ENCODE assay signal across 14 cellular contexts in genomic region chr12:20493924-20494323, GRCh38.
"Had no signal": no experiment of that assay in that cellular context is flagged by ENCODE, and none has a peak within 500 bp of the region (broad histone marks: within the 10 kb centered on the region; RNA-seq: fewer than 3 reads in every experiment).

No MANE protein-coding gene starts in this region.

- H3K36me3 ChIP-seq: cardiac muscle cell, esophagus muscularis mucosa, thoracic aorta had no signal

- ATAC-seq: activated naive CD8-positive, alpha-beta T cell treated with anti-CD3 and anti-CD28 coated beads, Interleukin-2, amount 50 U/mL, for 24 hours; foreskin keratinocyte; psoas muscle; sciatic nerve had no signal

- H3K27ac ChIP-seq: cardiac muscle cell, esophagus muscularis mucosa, foreskin keratinocyte, psoas muscle had no signal

- H3K4me1 ChIP-seq: foreskin keratinocyte, psoas muscle had no signal

- H3K27me3 ChIP-seq: cardiac muscle cell, esophagus muscularis mucosa, foreskin keratinocyte had no signal

- DNase-seq: activated CD4-positive, CD25-positive, alpha-beta regulatory T cell treated with anti-CD3 and anti-CD28 coated beads, Interleukin-2, amount 50 U/mL, for 72 hours; activated naive CD4-positive, alpha-beta T cell; activated naive CD8-positive, alpha-beta T cell treated with anti-CD3 and anti-CD28 coated beads, Interleukin-2, amount 50 U/mL, for 24 hours; activated T-cell treated with anti-CD3 and anti-CD28 coated beads for 4 hours; foreskin keratinocyte; glutamatergic neuron; occipital lobe; psoas muscle; stimulated activated CD4-positive, alpha-beta T cell treated with anti-CD3 and anti-CD28 coated beads, Interleukin-12 subunit alpha, Interleukin-12 subunit beta, amount 100 ng/mL, for 4 hours; stimulated activated CD4-positive, alpha-beta T cell treated with anti-CD3 and anti-CD28 coated beads, Interleukin-2, amount 100 ng/mL, for 24 hours had no signal

- H3K4me3 ChIP-seq: cardiac muscle cell, esophagus muscularis mucosa, psoas muscle, thoracic aorta had no signal

- H3K9me3 ChIP-seq: esophagus muscularis mucosa, psoas muscle, thoracic aorta had no signal
